Comparison of ENCODE assay signal across 8 cellular contexts in genomic region chr4:112284662-112285411, GRCh38. TPM values are rescaled to one million over a fixed set of nuclear protein-coding genes. Genes with fewer than 3 reads are reported as not detected.
DNase-seq lines count a peak whose midpoint lies in the region; ATAC-seq and TF ChIP-seq lines count a peak whose summit lies in the region.

No MANE protein-coding gene starts in this region.

- H3K4me3 ChIP-seq in effector memory CD4-positive, alpha-beta T cell (ENCODE audit: insufficient read depth, low read depth, low read length, poor library complexity, severe bottlenecking), result peak overlapping the region; percentile 87
- peak overlapping the region; percentile 53 for H3K4me3 ChIP-seq in mesendoderm (ENCODE audit: low read length)
- peak overlapping the region; percentile 22 to 92 (median 74) for H3K4me3 ChIP-seq in upper lobe of left lung

- peak overlapping the region; percentile 81 for H3K56ac ChIP-seq in mesendoderm (ENCODE audit: low read length)

- WGBS in mesendoderm (ENCODE audit: extremely low coverage, insufficient coverage, low lambda C conversion rate), result no CpG with 5 or more reads among the region's 15 CpGs
- 1% methylated on average over 15 of the region's 15 CpGs for WGBS in upper lobe of left lung, 2 donors

- no peak overlapping the region for H2BK120ac ChIP-seq in mesendoderm (ENCODE audit: low read depth, low read length)

- H2AK5ac ChIP-seq in mesendoderm (ENCODE audit: low read length), result no peak overlapping the region

- peak; percentile 38 for DNase-seq in activated naive CD4-positive, alpha-beta T cell treated with Interleukin-2 at 50 U/mL for 16 hours
- no peak for DNase-seq in activated naive CD4-positive, alpha-beta T cell treated with anti-CD3 and anti-CD28 coated beads, Interleukin-2, amount 50 U/mL, for 16 hours
- no peak for DNase-seq in RWPE1 (ENCODE audit: low spot score)
- DNase-seq in effector memory CD4-positive, alpha-beta T cell, result peak; percentile 30 to 39 (median 31)
- no peak for DNase-seq in mesendoderm
- DNase-seq in upper lobe of left lung, result peak in 1 of 2 donors; percentile 54
- no peak for DNase-seq in NCI-H2227 (lab: John Stamatoyannopoulos, UW; ENCODE audit: unreplicated experiment)

- H4K8ac ChIP-seq in mesendoderm (ENCODE audit: low read depth, low read length), result peak overlapping the region; percentile 77

- peaks cover 37% of the 10 kb centered on the region for H3K4me1 ChIP-seq in effector memory CD4-positive, alpha-beta T cell (ENCODE audit: control insufficient read depth, insufficient read depth, low read length, poor library complexity, severe bottlenecking)
- H3K4me1 ChIP-seq in mesendoderm (ENCODE audit: control insufficient read depth, low read depth, low read length), result no peaks in the 10 kb centered on the region
- peaks cover 16 to 41% (median 24%) of the 10 kb centered on the region in 4 donors for H3K4me1 ChIP-seq in upper lobe of left lung

- POLR2A ChIA-PET in RWPE1 (lab: Yijun Ruan, JAX; ENCODE audit: low non-redundant PET), result interaction anchor here (0.6 to 2.3 kb wide), 2 partner anchors 12 to 232 kb away, joined by 3 to 8 read pairs; partner anchors contain the start of gene ALPK1

- no peaks in the 10 kb centered on the region for H3K9me3 ChIP-seq in effector memory CD4-positive, alpha-beta T cell (ENCODE audit: control insufficient read depth, low read length)
- H3K9me3 ChIP-seq in upper lobe of left lung, result no peaks in the 10 kb centered on the region

- no peak for TF ChIP-seq EP300 in upper lobe of left lung (IDR thresholded peaks at IDR 0.05)

- CTCF ChIA-PET in RWPE1 (lab: Yijun Ruan, JAX), result interaction anchor here (0.6 to 0.8 kb wide), 3 partner anchors 17 to 175 kb away, joined by 3 to 5 read pairs (median 4); no protein-coding TSS in a partner anchor

- ATAC-seq in upper lobe of left lung (ENCODE audit: low FRiP score in 2 of 2) (peak in 1 of 2 donors; percentile 57), GM18907 (IDR thresholded peaks at IDR 0.05; ENCODE audit: unreplicated experiment) (no peak)

- H2BK5ac ChIP-seq in mesendoderm (ENCODE audit: low read length), result no peak overlapping the region

- no peak overlapping the region for H3K4ac ChIP-seq in mesendoderm (ENCODE audit: low read depth, low read length)

- no peaks in the 10 kb centered on the region for H3K79me2 ChIP-seq in mesendoderm (ENCODE audit: control insufficient read depth, insufficient read depth, low read length)

- H3K27me3 ChIP-seq in effector memory CD4-positive, alpha-beta T cell (replicated peaks; ENCODE audit: control insufficient read depth, insufficient read depth, low read length, poor library complexity, severe bottlenecking), result no peaks in the 10 kb centered on the region
- H3K27me3 ChIP-seq in mesendoderm (ENCODE audit: insufficient read depth, low read length, poor library complexity) (no peaks in the 10 kb centered on the region), upper lobe of left lung (no peaks in the 10 kb centered on the region)

- TF ChIP-seq CTCF in RWPE1 (conservative IDR thresholded peaks at IDR 0.05; ENCODE audit: low read depth) (no peak), upper lobe of left lung (IDR thresholded peaks at IDR 0.05) (no peak)

- peak overlapping the region; percentile 80 for H3K9ac ChIP-seq in mesendoderm (ENCODE audit: low read length)

- TF ChIP-seq POLR2A in upper lobe of left lung (IDR thresholded peaks at IDR 0.05), result no peak

- no peak overlapping the region for H3K23ac ChIP-seq in mesendoderm (ENCODE audit: low read length)

- H3K36me3 ChIP-seq in effector memory CD4-positive, alpha-beta T cell (ENCODE audit: control insufficient read depth, insufficient read depth, low read length), result no peaks in the 10 kb centered on the region
- no peaks in the 10 kb centered on the region for H3K36me3 ChIP-seq in mesendoderm (ENCODE audit: control insufficient read depth, insufficient read depth, low read length)
- H3K36me3 ChIP-seq in upper lobe of left lung, result no peaks in the 10 kb centered on the region

- H4K5ac ChIP-seq in mesendoderm (ENCODE audit: low read length), result no peak overlapping the region

- peak overlapping the region; percentile 46 for H2BK15ac ChIP-seq in mesendoderm (replicated peaks; ENCODE audit: low read depth)

- H3K4me2 ChIP-seq in mesendoderm (ENCODE audit: low read length), result peak overlapping the region; percentile 63

- no peaks in the 10 kb centered on the region for H3K79me1 ChIP-seq in mesendoderm (ENCODE audit: low read length)

- H3K18ac ChIP-seq in mesendoderm (ENCODE audit: low read length), result peak overlapping the region; percentile 45

- H3K27ac ChIP-seq in RWPE1 (peak overlapping the region; percentile 82), mesendoderm (ENCODE audit: low read depth, low read length) (no peak overlapping the region), upper lobe of left lung (peak overlapping the region; percentile 80 to 93 (median 85))
- H3K27ac ChIP-seq in effector memory CD4-positive, alpha-beta T cell (ENCODE audit: insufficient read depth, low read length, poor library complexity, severe bottlenecking), result peak overlapping the region; percentile 90

RNA-seq across cellular contexts. Expression of gene TIFA, which starts 0.9 kb away (rescaled TPM):
- 1.6 TPM for polyA plus RNA-seq in mesendoderm (2013, experiment 1 of 2)
- polyA plus RNA-seq in mesendoderm (2013, experiment 2 of 2), result 1.7 TPM
- 10 to 100 TPM in 1 of 6 donors, 1 to 10 TPM in 5; 1.3 to 14.5 (median 7.6) TPM for total RNA-seq in upper lobe of left lung

RNA-seq across cellular contexts. Expression of gene ALPK1, which starts 12.3 kb away (rescaled TPM):
- 0.10 TPM for polyA plus RNA-seq in mesendoderm (2013, experiment 1 of 2)
- polyA plus RNA-seq in mesendoderm (2013, experiment 2 of 2), result 0.28 TPM
- 10 to 100 TPM; 22.7 to 68.0 (median 35.6) TPM for total RNA-seq in upper lobe of left lung

RNA-seq across cellular contexts. Expression of gene AP1AR, which starts 53.2 kb away (rescaled TPM):
- 18.7 TPM for polyA plus RNA-seq in mesendoderm (2013, experiment 1 of 2)
- 18.6 TPM for polyA plus RNA-seq in mesendoderm (2013, experiment 2 of 2)
- total RNA-seq in upper lobe of left lung, result 10 to 100 TPM; 21.9 to 25.1 (median 24.1) TPM

Comparison
In these comparisons a context has a peak if more than half of its experiments do, and no peak if none do; other contexts are left out.
1. DNase-seq: peak in activated naive CD4-positive, alpha-beta T cell treated with Interleukin-2 at 50 U/mL for 16 hours (single experiment) and effector memory CD4-positive, alpha-beta T cell (3 of 3); none in activated naive CD4-positive, alpha-beta T cell treated with anti-CD3 and anti-CD28 coated beads, Interleukin-2, amount 50 U/mL, for 16 hours (single experiment), RWPE1 (single experiment), mesendoderm (single experiment) and NCI-H2227 (single experiment).
2. Peak in every context shown above with its lines, with median percentiles within 50 percentile points of each other: H3K4me3 ChIP-seq.